In genomic region chr5:177782792-177783633, GRCh38 we compare ENCODE assay signal across 13 cellular contexts. TPM values are rescaled to one million over a fixed set of nuclear protein-coding genes. Genes with fewer than 3 reads are reported as not detected.
A peak's percentile ranks its signal among the peaks of the same experiment; 100 is the strongest.
DNase-seq lines count a peak whose midpoint lies in the region; ATAC-seq and TF ChIP-seq lines count a peak whose summit lies in the region.
"Not testable (repeated sequence)": the region's sequence is repeated elsewhere in the genome, so short reads cannot be mapped to it uniquely, and the experiment has no call there.
"Had no signal": no experiment of that assay in that cellular context is flagged by ENCODE, and none has a peak within 500 bp of the region (broad histone marks: within the 10 kb centered on the region; RNA-seq: fewer than 3 reads in every experiment).

Gene FAM153A, minus strand, starts transcription at chr5:177782899.

- not testable (repeated sequence) for H3K4me1 Mint-ChIP-seq in WTC11; activated T-cell treated with anti-CD3 and anti-CD28 coated beads, Interleukin-2, amount 50 U/mL, for 4 hours (ENCODE audit: low read depth); stimulated activated memory B cell treated with anti-CD40 and anti-IgM and Interleukin-4, amounts not matched to agents 10 μg/mL and 1 μg/mL and 100 μg/mL, for 72 hours

- not testable (repeated sequence) for TF ChIP-seq CTCF in WTC11 (IDR thresholded peaks at IDR 0.05); heart right ventricle (IDR thresholded peaks at IDR 0.05)

- ATAC-seq in GM18907 (IDR thresholded peaks at IDR 0.05; ENCODE audit: unreplicated experiment), result peak; percentile 65
- peak; percentile 89 for ATAC-seq in WTC11
- ATAC-seq in activated T-cell treated with anti-CD3 and anti-CD28 coated beads, Interleukin-2, amount 50 U/mL, for 4 hours, result peak; percentile 98 to 100
- peak in 7 of 8 donors; percentile 27 to 82 (median 60) for ATAC-seq in heart right ventricle
- ATAC-seq in stimulated activated memory B cell treated with anti-CD40 and anti-IgM and Interleukin-4, amounts not matched to agents 10 μg/mL and 1 μg/mL and 100 μg/mL, for 72 hours, result peak; percentile 68

- 2% methylated on average over 14 of the region's 67 CpGs; no CpG with 5 or more reads in 1 of the 2 donors for WGBS in heart right ventricle, 2 donors

- DNase-seq in WTC11 (ENCODE audit: low spot score); activated T-cell treated with anti-CD3 and anti-CD28 coated beads, Interleukin-2, amount 50 U/mL, for 4 hours; heart right ventricle: not testable (repeated sequence)
- peak; percentile 5 for DNase-seq in central memory CD4-positive, alpha-beta T cell

- CTCF ChIA-PET in WTC11 (lab: Charles Lee), result not testable (repeated sequence)

- H3K4me3 ChIP-seq in heart right ventricle; mononuclear cell (ENCODE audit: low read length): not testable (repeated sequence)

- intact Hi-C loops in heart right ventricle (cut with DNase I), result not testable (repeated sequence)

- H3K4me1 ChIP-seq in heart right ventricle; mononuclear cell (ENCODE audit: insufficient read depth, low read length): not testable (repeated sequence)

- H3K27ac Mint-ChIP-seq in WTC11; stimulated activated memory B cell treated with anti-CD40 and anti-IgM and Interleukin-4, amounts not matched to agents 10 μg/mL and 1 μg/mL and 100 μg/mL, for 72 hours: not testable (repeated sequence)

- peak within 1 kb of the TSS; percentile 61 for H3K4me3 Mint-ChIP-seq in WTC11
- H3K4me3 Mint-ChIP-seq in activated T-cell treated with anti-CD3 and anti-CD28 coated beads, Interleukin-2, amount 50 U/mL, for 4 hours, result not testable (repeated sequence)
- H3K4me3 Mint-ChIP-seq in stimulated activated memory B cell treated with anti-CD40 and anti-IgM and Interleukin-4, amounts not matched to agents 10 μg/mL and 1 μg/mL and 100 μg/mL, for 72 hours, result peak within 1 kb of the TSS; percentile 31

- POLR2A ChIA-PET in WTC11 (lab: Charles Lee), result not testable (repeated sequence)

- not testable (repeated sequence) for H3K9me3 ChIP-seq in heart right ventricle; mononuclear cell (ENCODE audit: low read depth, low read length)

- not testable (repeated sequence) for H3K9me3 Mint-ChIP-seq in WTC11; activated T-cell treated with anti-CD3 and anti-CD28 coated beads, Interleukin-2, amount 50 U/mL, for 4 hours; stimulated activated memory B cell treated with anti-CD40 and anti-IgM and Interleukin-4, amounts not matched to agents 10 μg/mL and 1 μg/mL and 100 μg/mL, for 72 hours

- not testable (repeated sequence) for H3K27me3 Mint-ChIP-seq in WTC11 (ENCODE audit: low read depth); activated T-cell treated with anti-CD3 and anti-CD28 coated beads, Interleukin-2, amount 50 U/mL, for 4 hours (ENCODE audit: low read depth); stimulated activated memory B cell treated with anti-CD40 and anti-IgM and Interleukin-4, amounts not matched to agents 10 μg/mL and 1 μg/mL and 100 μg/mL, for 72 hours

- H3K36me3 ChIP-seq in heart right ventricle, result not testable (repeated sequence)

- H3K27me3 ChIP-seq in heart right ventricle; mononuclear cell (ENCODE audit: insufficient read depth, low read length): not testable (repeated sequence)

- H3K36me3 Mint-ChIP-seq in WTC11; activated T-cell treated with anti-CD3 and anti-CD28 coated beads, Interleukin-2, amount 50 U/mL, for 4 hours (ENCODE audit: insufficient read depth); stimulated activated memory B cell treated with anti-CD40 and anti-IgM and Interleukin-4, amounts not matched to agents 10 μg/mL and 1 μg/mL and 100 μg/mL, for 72 hours: not testable (repeated sequence)

- not testable (repeated sequence) for H3K27ac ChIP-seq in heart right ventricle

RNA-seq across cellular contexts. Expression of gene FAM153A, which starts in this region (rescaled TPM):
- total RNA-seq in WTC11 (2021) (1.7 to 6.0 TPM (median 5.2 TPM) in 3 replicates), heart right ventricle (10 to 100 TPM in 1 of 10 donors, 1 to 10 TPM in 6, under 1 TPM in 1, not detected in 2; 0.98 to 12.4 (median 3.3) TPM), mononuclear cell (16.5 TPM)
- total RNA-seq in activated T-cell treated with anti-CD3 and anti-CD28 coated beads, Interleukin-2, amount 50 U/mL, for 4 hours, result 1 to 10 TPM; 2.9 to 7.0 (median 3.6) TPM
- 1 to 10 TPM; 4.3 to 7.4 TPM for polyA plus RNA-seq in heart right ventricle
- total RNA-seq: astrocyte, fibroblast of villous mesenchyme, pulmonary artery endothelial cell, skeletal muscle tissue had no signal
- polyA plus RNA-seq: CD14-positive monocyte, SK-N-SH had no signal
